In the genomic region with DNA sequence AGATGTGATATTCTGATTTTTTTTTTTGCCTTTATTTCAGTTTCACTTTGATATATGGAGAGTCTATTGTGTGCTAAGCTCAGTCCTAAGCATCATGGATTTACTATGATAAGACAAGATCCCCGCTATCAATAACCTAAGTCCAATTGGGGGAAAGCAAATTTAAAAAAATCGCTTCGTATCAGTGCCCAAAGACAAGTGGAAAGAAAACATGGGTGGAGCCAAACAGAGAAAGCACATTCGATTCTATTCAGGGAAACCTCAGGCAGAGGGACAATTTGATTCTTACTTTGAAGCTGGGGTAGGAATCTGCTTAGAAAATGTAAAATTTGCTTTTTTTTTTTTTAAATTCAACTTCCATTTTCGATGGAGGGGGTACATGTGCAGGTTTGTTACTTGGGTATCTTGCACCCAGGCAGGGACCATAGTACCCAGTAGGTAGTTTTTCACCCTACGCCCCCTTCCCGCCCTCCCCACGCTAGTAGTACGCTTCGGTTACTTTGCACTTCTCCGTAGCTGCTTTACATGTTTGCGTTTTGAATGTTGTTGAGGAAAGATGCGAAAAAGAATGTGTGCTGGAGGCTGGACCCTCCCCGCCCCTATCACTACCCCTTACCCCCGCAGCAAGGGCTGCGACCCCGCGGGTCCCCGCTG, we compare ENCODE assay signal across 9 cellular contexts. TPM values are rescaled to one million over a fixed set of nuclear protein-coding genes. Genes with fewer than 3 reads are reported as not detected.
DNase-seq lines count a peak whose midpoint lies in the region; ATAC-seq and TF ChIP-seq lines count a peak whose summit lies in the region.
"Had no signal": no experiment of that assay in that cellular context is flagged by ENCODE, and none has a peak within 500 bp of the region (broad histone marks: within the 10 kb centered on the region; RNA-seq: fewer than 3 reads in every experiment).

No MANE protein-coding gene starts in this region.

- TF ChIP-seq CTCF in A673 (conservative IDR thresholded peaks at IDR 0.05; ENCODE audit: low read depth, low read length) (no peak), brain (conservative IDR thresholded peaks at IDR 0.05) (no peak)

- no peaks in the 10 kb centered on the region for H3K4me1 ChIP-seq in A673 (ENCODE audit: insufficient read depth, low read length, poor library complexity, severe bottlenecking)
- H3K4me1 ChIP-seq in Karpas-422 (ENCODE audit: low read length), result peaks cover 14% of the 10 kb centered on the region
- H3K4me1 ChIP-seq in mucosa of rectum (ENCODE audit: control insufficient read depth in 2 of 2, insufficient read depth in 2 of 2, low read length in 2 of 2), result no peaks in the 10 kb centered on the region

- no peak for ATAC-seq in GM21723 (IDR thresholded peaks at IDR 0.05; ENCODE audit: unreplicated experiment)

- DNase-seq in A673 (ENCODE audit: low spot score) (no peak), Karpas-422 (no peak), NCI-H226 (no peak), D341Med (ENCODE audit: low spot score) (no peak)
- DNase-seq in activated CD4-positive, CD25-positive, alpha-beta regulatory T cell (lab: John Stamatoyannopoulos, UW), result no peak
- DNase-seq: NK-92 treated with Interleukin-12 subunit alpha and Interleukin-12 subunit beta, amount 100 ng/mL, for 24 hours had no signal

- H3K9me3 ChIP-seq in A673 (ENCODE audit: low read depth, low read length, poor library complexity, severe bottlenecking) (peaks cover 2% of the 10 kb centered on the region), Karpas-422 (ENCODE audit: low read length) (no peaks in the 10 kb centered on the region), mucosa of rectum (ENCODE audit: control insufficient read depth in 2 of 2, low read length in 2 of 2) (peaks cover 0 to 3% of the 10 kb centered on the region in 2 donors)

- H3K27ac Mint-ChIP-seq in brain, result peak overlapping the region; percentile 21 to 95 (median 80)

- H3K4me2 ChIP-seq in Karpas-422 (ENCODE audit: low read depth, low read length, poor library complexity, severe bottlenecking), result peak overlapping the region; percentile 67

- H4K20me1 ChIP-seq in Karpas-422 (ENCODE audit: insufficient read depth, low read depth, low read length), result peaks cover 46% of the 10 kb centered on the region

- CTCF ChIA-PET in A673 (lab: Charles Lee), result no interaction called here

- H3K27me3 ChIP-seq in A673 (replicated peaks; ENCODE audit: insufficient read depth, low read depth, low read length, poor library complexity) (peaks cover 53% of the 10 kb centered on the region), Karpas-422 (ENCODE audit: low read length) (no peaks in the 10 kb centered on the region), mucosa of rectum (ENCODE audit: control insufficient read depth in 2 of 2, insufficient read depth in 2 of 2, low read length in 2 of 2) (peaks cover 7 to 9% of the 10 kb centered on the region in 2 donors)

- H3K27ac ChIP-seq in A673 (ENCODE audit: low read depth, low read length, poor library complexity, severe bottlenecking) (no peak overlapping the region), Karpas-422 (ENCODE audit: low read length) (no peak overlapping the region), mucosa of rectum (ENCODE audit: low read depth in 2 of 2, low read length in 2 of 2) (no peak overlapping the region)

- H3K9me3 Mint-ChIP-seq in brain, result peaks cover 3 to 17% (median 10%) of the 10 kb centered on the region in 5 experiments

- POLR2A ChIA-PET in A673 (lab: Charles Lee; ENCODE audit: low non-redundant PET), result no interaction called here

- peaks cover 51% of the 10 kb centered on the region for H3K4me1 Mint-ChIP-seq in brain

- H3K4me3 ChIP-seq in A673 (ENCODE audit: low read depth, low read length, poor library complexity, severe bottlenecking), result peak overlapping the region; percentile 45
- peak overlapping the region; percentile 56; the same call in 1 of the 2 replicates for H3K4me3 ChIP-seq in Karpas-422 (ENCODE audit: low read length)
- H3K4me3 ChIP-seq in mucosa of rectum (ENCODE audit: low read length in 2 of 2), result peak overlapping the region; percentile 48 to 51

- H3K27me3 Mint-ChIP-seq in brain, result no peaks in the 10 kb centered on the region

- peak overlapping the region; percentile 76 to 86 (median 85) for H3K4me3 Mint-ChIP-seq in brain

- no peaks in the 10 kb centered on the region for H3K79me2 ChIP-seq in Karpas-422 (ENCODE audit: low read length)

- no peaks in the 10 kb centered on the region for H3K9me2 ChIP-seq in Karpas-422 (replicated peaks; ENCODE audit: insufficient read depth, low read length)

- BruUV-seq in A673 (replicated peaks; lab: Mats Ljungman, UMichigan), result no TSS peak

- H3K36me3 Mint-ChIP-seq in brain, result peaks cover 40% of the 10 kb centered on the region

- no peak overlapping the region for H2AFZ ChIP-seq in Karpas-422 (ENCODE audit: low read length)

- intact Hi-C loops in A673 (cut with micrococcal nuclease; ENCODE audit: unreplicated experiment), result no loop called here

- H3K9ac ChIP-seq in Karpas-422 (ENCODE audit: low read length), result peak overlapping the region; percentile 41
- no peak overlapping the region for H3K9ac ChIP-seq in mucosa of rectum (ENCODE audit: low read depth in 1 of 2, low read length in 2 of 2)

- H3K36me3 ChIP-seq in A673 (ENCODE audit: insufficient read depth, low read length, poor library complexity, severe bottlenecking) (no peaks in the 10 kb centered on the region), Karpas-422 (ENCODE audit: insufficient read depth, low read length) (no peaks in the 10 kb centered on the region), mucosa of rectum (ENCODE audit: control insufficient read depth in 2 of 2, insufficient read depth in 2 of 2, low read length in 2 of 2) (no peaks in the 10 kb centered on the region)

RNA-seq across cellular contexts. Expression of gene KIF5C, which starts 12.4 kb away (rescaled TPM):
- 0.58 and 0.74 TPM in 2 replicates for total RNA-seq in A673 (2021)
- total RNA-seq in Karpas-422 (2014; rRNA removed; shearing (Covaris generic); ENCODE audit: low replicate concordance), result 8.3 and 11.3 TPM in 2 replicates
- polyA plus RNA-seq in brain (ENCODE audit: insufficient read depth, low read depth, low replicate concordance), result 93.6 TPM
